ENCODE assay signal across 3 cellular contexts in the genomic region with DNA sequence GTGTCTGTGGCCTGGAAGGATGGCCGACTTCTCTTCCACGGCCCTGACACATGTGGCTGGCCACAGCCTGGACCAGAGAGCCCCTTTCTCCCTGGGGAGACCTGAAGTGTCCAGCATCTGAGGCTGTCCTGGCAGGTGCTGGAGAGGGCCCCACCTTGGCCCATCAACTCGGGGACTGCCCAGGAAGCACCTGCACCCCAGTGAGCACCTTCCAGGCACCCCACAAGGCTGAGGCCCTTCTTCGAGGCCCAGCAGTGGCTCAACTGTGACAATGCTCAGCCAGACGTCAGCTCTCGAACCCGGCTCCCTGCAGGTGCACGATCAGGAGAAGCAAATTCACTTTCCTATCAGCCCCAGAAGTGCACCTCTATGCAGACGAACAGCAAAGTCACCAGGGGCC.
TF ChIP-seq lines count a peak whose summit lies in the region.

No MANE protein-coding gene starts in this region.

TF ChIP-seq in liver, 16 proteins besides CTCF, POLR2A, EP300 and RAD21:
- TF ChIP-seq GABPA (IDR thresholded peaks at IDR 0.05 in 1 of 2, conservative IDR thresholded peaks at IDR 0.05 in 1 of 2) (no peak), NR2F2 (IDR thresholded peaks at IDR 0.05) (no peak), SP1 (IDR thresholded peaks at IDR 0.05) (no peak), HNF4A (conservative IDR thresholded peaks at IDR 0.05) (no peak), MAX (IDR thresholded peaks at IDR 0.05) (no peak), FOXA1 (IDR thresholded peaks at IDR 0.05) (no peak), REST (IDR thresholded peaks at IDR 0.05) (no peak), FOXA2 (IDR thresholded peaks at IDR 0.05) (no peak), EGR1 (IDR thresholded peaks at IDR 0.05; ENCODE audit: low read depth in 2 of 2) (no peak), RXRA (IDR thresholded peaks at IDR 0.05) (no peak), HNF4G (IDR thresholded peaks at IDR 0.05) (no peak), YY1 (IDR thresholded peaks at IDR 0.05) (no peak), TAF1 (conservative IDR thresholded peaks at IDR 0.05) (no peak)
- TF ChIP-seq, protein P1, sequence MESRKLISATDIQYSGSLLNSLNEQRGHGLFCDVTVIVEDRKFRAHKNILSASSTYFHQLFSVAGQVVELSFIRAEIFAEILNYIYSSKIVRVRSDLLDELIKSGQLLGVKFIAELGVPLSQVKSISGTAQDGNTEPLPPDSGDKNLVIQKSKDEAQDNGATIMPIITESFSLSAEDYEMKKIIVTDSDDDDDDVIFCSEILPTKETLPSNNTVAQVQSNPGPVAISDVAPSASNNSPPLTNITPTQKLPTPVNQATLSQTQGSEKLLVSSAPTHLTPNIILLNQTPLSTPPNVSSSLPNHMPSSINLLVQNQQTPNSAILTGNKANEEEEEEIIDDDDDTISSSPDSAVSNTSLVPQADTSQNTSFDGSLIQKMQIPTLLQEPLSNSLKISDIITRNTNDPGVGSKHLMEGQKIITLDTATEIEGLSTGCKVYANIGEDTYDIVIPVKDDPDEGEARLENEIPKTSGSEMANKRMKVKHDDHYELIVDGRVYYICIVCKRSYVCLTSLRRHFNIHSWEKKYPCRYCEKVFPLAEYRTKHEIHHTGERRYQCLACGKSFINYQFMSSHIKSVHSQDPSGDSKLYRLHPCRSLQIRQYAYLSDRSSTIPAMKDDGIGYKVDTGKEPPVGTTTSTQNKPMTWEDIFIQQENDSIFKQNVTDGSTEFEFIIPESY (IDR thresholded peaks at IDR 0.05): no peak
- TF ChIP-seq, protein P2, sequence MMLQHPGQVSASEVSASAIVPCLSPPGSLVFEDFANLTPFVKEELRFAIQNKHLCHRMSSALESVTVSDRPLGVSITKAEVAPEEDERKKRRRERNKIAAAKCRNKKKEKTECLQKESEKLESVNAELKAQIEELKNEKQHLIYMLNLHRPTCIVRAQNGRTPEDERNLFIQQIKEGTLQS (IDR thresholded peaks at IDR 0.05): no peak

TF ChIP-seq in HepG2, 621 proteins besides CTCF, POLR2A, EP300 and RAD21 (continues in another document):
- TF ChIP-seq HNRNPUL1 (IDR thresholded peaks at IDR 0.05; ENCODE audit: low read depth, low read length) (no peak), KDM2A (CRISPR knock-in tag; IDR thresholded peaks at IDR 0.05; ENCODE audit: borderline replicate concordance, low read depth) (no peak), ZNF20 (CRISPR knock-in tag; IDR thresholded peaks at IDR 0.05) (no peak), SNAI1 (CRISPR knock-in tag; IDR thresholded peaks at IDR 0.05; ENCODE audit: borderline replicate concordance) (no peak), HNRNPLL (IDR thresholded peaks at IDR 0.05; ENCODE audit: low read depth, low read length, poor library complexity, severe bottlenecking) (no peak), FOXP4 (CRISPR knock-in tag; IDR thresholded peaks at IDR 0.05) (no peak), ZNF800 (CRISPR knock-in tag; IDR thresholded peaks at IDR 0.05) (no peak), ZNF3 (CRISPR knock-in tag; IDR thresholded peaks at IDR 0.05) (no peak), ZNF251 (CRISPR knock-in tag; IDR thresholded peaks at IDR 0.05) (no peak), GRHL1 (CRISPR knock-in tag; conservative IDR thresholded peaks at IDR 0.05) (no peak), ELF1 (CRISPR knock-in tag; IDR thresholded peaks at IDR 0.05) (no peak), ARNTL (CRISPR knock-in tag; IDR thresholded peaks at IDR 0.05) (no peak), MIER2 (CRISPR knock-in tag; IDR thresholded peaks at IDR 0.05) (no peak)
- TF ChIP-seq, protein P3, sequence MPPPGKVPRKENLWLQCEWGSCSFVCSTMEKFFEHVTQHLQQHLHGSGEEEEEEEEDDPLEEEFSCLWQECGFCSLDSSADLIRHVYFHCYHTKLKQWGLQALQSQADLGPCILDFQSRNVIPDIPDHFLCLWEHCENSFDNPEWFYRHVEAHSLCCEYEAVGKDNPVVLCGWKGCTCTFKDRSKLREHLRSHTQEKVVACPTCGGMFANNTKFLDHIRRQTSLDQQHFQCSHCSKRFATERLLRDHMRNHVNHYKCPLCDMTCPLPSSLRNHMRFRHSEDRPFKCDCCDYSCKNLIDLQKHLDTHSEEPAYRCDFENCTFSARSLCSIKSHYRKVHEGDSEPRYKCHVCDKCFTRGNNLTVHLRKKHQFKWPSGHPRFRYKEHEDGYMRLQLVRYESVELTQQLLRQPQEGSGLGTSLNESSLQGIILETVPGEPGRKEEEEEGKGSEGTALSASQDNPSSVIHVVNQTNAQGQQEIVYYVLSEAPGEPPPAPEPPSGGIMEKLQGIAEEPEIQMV (CRISPR knock-in tag; IDR thresholded peaks at IDR 0.05; ENCODE audit: low read depth): no peak

TF ChIP-seq in K562, 482 proteins besides CTCF, POLR2A, EP300 and RAD21:
- TF ChIP-seq TBP (optimal IDR thresholded peaks at IDR 0.05; ENCODE audit: low read depth, low read length) (no peak), ZNF347 (CRISPR knock-in tag; IDR thresholded peaks at IDR 0.05; ENCODE audit: low read depth) (no peak), DMBX1 (CRISPR knock-in tag; IDR thresholded peaks at IDR 0.05; ENCODE audit: borderline replicate concordance) (0 out of 2 replicates have a peak, but pooled peaks have one; percentile 6), ZNF57 (CRISPR knock-in tag; IDR thresholded peaks at IDR 0.05) (no peak), CEBPB (tag; IDR thresholded peaks at IDR 0.05) (no peak), KAT7 (CRISPR knock-in tag; IDR thresholded peaks at IDR 0.05; ENCODE audit: borderline replicate concordance) (peak; percentile 42; the same call in 1 of the 2 replicates), CREB3L1 (IDR thresholded peaks at IDR 0.05; ENCODE audit: borderline replicate concordance, low read depth) (no peak)
TF ChIP-seq in K562: peak in this region for 2.
